22 cellular contexts compared by ENCODE assay signal in genomic region chr6:161225677-161226004, GRCh38. TPM values are rescaled to one million over a fixed set of nuclear protein-coding genes. Genes with fewer than 3 reads are reported as not detected.
DNase-seq lines count a peak whose midpoint lies in the region; ATAC-seq and TF ChIP-seq lines count a peak whose summit lies in the region.
"Had no signal": no experiment of that assay in that cellular context is flagged by ENCODE, and none has a peak within 500 bp of the region (broad histone marks: within the 10 kb centered on the region; RNA-seq: fewer than 3 reads in every experiment).

No MANE protein-coding gene starts in this region.

- H3K27me3 ChIP-seq in Caco-2 (replicated peaks; ENCODE audit: control insufficient read depth, insufficient read depth, low read length) = no peaks in the 10 kb centered on the region
- H3K27me3 ChIP-seq: gastroesophageal sphincter, SJSA1 had no signal

- H3K27ac Mint-ChIP-seq in activated naive CD8-positive, alpha-beta T cell treated with anti-CD3 and anti-CD28 coated beads, Interleukin-2, amount 10 ng/mL, durations not matched to agents 7 days and 5 days = peak overlapping the region; percentile 14
- no peak overlapping the region for H3K27ac Mint-ChIP-seq in activated naive CD8-positive, alpha-beta T cell treated with anti-CD3 and anti-CD28 coated beads, Interleukin-2, amount 50 U/mL, for 24 hours
- peak overlapping the region; percentile 30 for H3K27ac Mint-ChIP-seq in activated T-helper 2 cell treated with anti-CD3 and anti-CD28 coated beads, Interferon-gamma antibody, Interleukin-2, Interleukin-4, amounts not matched to agents 10 μg/mL and 5 μg/mL and 100 μg/mL, durations not matched to agents 14 hours and 24 hours and 36 hours
- H3K27ac Mint-ChIP-seq in type B pancreatic cell (peak overlapping the region; percentile 61), Caco-2 (ENCODE audit: unreplicated experiment) (no peak overlapping the region)

- intact Hi-C loops in activated T-helper 2 cell treated with anti-CD3 and anti-CD28 coated beads, Interferon-gamma antibody, Interleukin-2, Interleukin-4, amounts not matched to agents 10 μg/mL and 5 μg/mL and 100 μg/mL, durations not matched to agents 14 hours and 24 hours and 36 hours (cut with micrococcal nuclease) = loop anchor here (5.0 kb wide), 3 partner anchors 98 to 233 kb away; partner anchors contain the start of gene MAP3K4
- intact Hi-C loops in Caco-2 (cut with micrococcal nuclease; ENCODE audit: unreplicated experiment) = no loop called here

- ATAC-seq in activated naive CD8-positive, alpha-beta T cell treated with anti-CD3 and anti-CD28 coated beads, Interleukin-2, amount 10 ng/mL, durations not matched to agents 7 days and 5 days (ENCODE audit: low read depth) = no peak
- ATAC-seq in activated naive CD8-positive, alpha-beta T cell treated with anti-CD3 and anti-CD28 coated beads, Interleukin-2, amount 50 U/mL, for 24 hours = no peak
- ATAC-seq: gastroesophageal sphincter, HepG2 had no signal

- DNase-seq in activated naive CD8-positive, alpha-beta T cell treated with anti-CD3 and anti-CD28 coated beads, Interleukin-2, amount 10 ng/mL, durations not matched to agents 7 days and 5 days = no peak
- DNase-seq in activated naive CD8-positive, alpha-beta T cell treated with anti-CD3 and anti-CD28 coated beads, Interleukin-2, amount 50 U/mL, for 24 hours = no peak
- DNase-seq in activated T-helper 2 cell treated with anti-CD3 and anti-CD28 coated beads, Interferon-gamma antibody, Interleukin-2, Interleukin-4, amounts not matched to agents 10 μg/mL and 5 μg/mL and 100 μg/mL, durations not matched to agents 14 hours and 24 hours and 36 hours (ENCODE audit: low spot score) = no peak
- peak; percentile 42 for DNase-seq in kidney tubule cell (ENCODE audit: low spot score)
- DNase-seq in type B pancreatic cell (ENCODE audit: extremely low spot score, unreplicated experiment) = no peak
- no peak for DNase-seq in occipital lobe (lab: John Stamatoyannopoulos, UW)
- DNase-seq in nucleus accumbens (lab: John Stamatoyannopoulos, UW) = no peak
- DNase-seq in Caco-2 = no peak
- DNase-seq: activated CD8-positive, alpha-beta memory T cell treated with anti-CD3 and anti-CD28 coated beads, Interleukin-2, amount 50 U/mL, for 48 hours; activated naive CD4-positive, alpha-beta T cell treated with Interleukin-2 at 50 U/mL for 16 hours; dermis blood vessel endothelial cell; DND-41; left colon; midbrain; NCI-H2171 treated with DMSO at 0.1 percent for 48 hours; NCI-H69; stimulated activated CD8-positive, alpha-beta memory T cell treated with anti-CD3 and anti-CD28 coated beads, Interleukin-4, amount 100 ng/mL, for 48 hours; T-helper 9 cell had no signal

- H3K27me3 Mint-ChIP-seq in activated naive CD8-positive, alpha-beta T cell treated with anti-CD3 and anti-CD28 coated beads, Interleukin-2, amount 10 ng/mL, durations not matched to agents 7 days and 5 days = no peaks in the 10 kb centered on the region
- no peaks in the 10 kb centered on the region for H3K27me3 Mint-ChIP-seq in activated naive CD8-positive, alpha-beta T cell treated with anti-CD3 and anti-CD28 coated beads, Interleukin-2, amount 50 U/mL, for 24 hours
- no peaks in the 10 kb centered on the region for H3K27me3 Mint-ChIP-seq in activated T-helper 2 cell treated with anti-CD3 and anti-CD28 coated beads, Interferon-gamma antibody, Interleukin-2, Interleukin-4, amounts not matched to agents 10 μg/mL and 5 μg/mL and 100 μg/mL, durations not matched to agents 14 hours and 24 hours and 36 hours (ENCODE audit: low read depth)
- H3K27me3 Mint-ChIP-seq in type B pancreatic cell (no peaks in the 10 kb centered on the region), Caco-2 (ENCODE audit: insufficient read depth, unreplicated experiment) (no peaks in the 10 kb centered on the region)

- H3K4me1 ChIP-seq in Caco-2 = no peaks in the 10 kb centered on the region

- no peak for TF ChIP-seq CTCF in type B pancreatic cell (conservative IDR thresholded peaks at IDR 0.05)
- TF ChIP-seq CTCF in Caco-2 (IDR thresholded peaks at IDR 0.05; ENCODE audit: insufficient read depth in 1 of 2, low read depth in 1 of 2, low read length in 1 of 2, severe bottlenecking in 1 of 2, unreplicated experiment in 1 of 2) = no peak

- no peaks in the 10 kb centered on the region for H3K9me3 Mint-ChIP-seq in activated naive CD8-positive, alpha-beta T cell treated with anti-CD3 and anti-CD28 coated beads, Interleukin-2, amount 10 ng/mL, durations not matched to agents 7 days and 5 days
- peaks cover 6% of the 10 kb centered on the region for H3K9me3 Mint-ChIP-seq in activated naive CD8-positive, alpha-beta T cell treated with anti-CD3 and anti-CD28 coated beads, Interleukin-2, amount 50 U/mL, for 24 hours
- H3K9me3 Mint-ChIP-seq in activated T-helper 2 cell treated with anti-CD3 and anti-CD28 coated beads, Interferon-gamma antibody, Interleukin-2, Interleukin-4, amounts not matched to agents 10 μg/mL and 5 μg/mL and 100 μg/mL, durations not matched to agents 14 hours and 24 hours and 36 hours = peaks cover 6% of the 10 kb centered on the region
- H3K9me3 Mint-ChIP-seq in type B pancreatic cell (no peaks in the 10 kb centered on the region), Caco-2 (ENCODE audit: unreplicated experiment) (peaks cover 11% of the 10 kb centered on the region)

- H3K4me3 ChIP-seq in Caco-2 (ENCODE audit: low read depth, low read length) = no peak overlapping the region
- H3K4me3 ChIP-seq: gastroesophageal sphincter, SJSA1 had no signal

- CTCF ChIA-PET in Caco-2 (lab: Charles Lee) = no interaction called here

- H3K9me3 ChIP-seq in Caco-2 = no peaks in the 10 kb centered on the region
- H3K9me3 ChIP-seq: gastroesophageal sphincter, SJSA1 had no signal

- peaks cover 5% of the 10 kb centered on the region for H3K36me3 Mint-ChIP-seq in activated naive CD8-positive, alpha-beta T cell treated with anti-CD3 and anti-CD28 coated beads, Interleukin-2, amount 10 ng/mL, durations not matched to agents 7 days and 5 days
- H3K36me3 Mint-ChIP-seq in activated naive CD8-positive, alpha-beta T cell treated with anti-CD3 and anti-CD28 coated beads, Interleukin-2, amount 50 U/mL, for 24 hours (ENCODE audit: low read depth) = peaks cover 6% of the 10 kb centered on the region
- H3K36me3 Mint-ChIP-seq in activated T-helper 2 cell treated with anti-CD3 and anti-CD28 coated beads, Interferon-gamma antibody, Interleukin-2, Interleukin-4, amounts not matched to agents 10 μg/mL and 5 μg/mL and 100 μg/mL, durations not matched to agents 14 hours and 24 hours and 36 hours (ENCODE audit: low read depth) = peaks cover 18% of the 10 kb centered on the region
- peaks cover 36% of the 10 kb centered on the region for H3K36me3 Mint-ChIP-seq in type B pancreatic cell
- H3K36me3 Mint-ChIP-seq in Caco-2 (ENCODE audit: insufficient read depth, unreplicated experiment) = no peaks in the 10 kb centered on the region

- BruUV-seq in Caco-2 (replicated peaks; lab: Mats Ljungman, UMichigan) = no TSS peak

- H3K4me3 Mint-ChIP-seq in activated naive CD8-positive, alpha-beta T cell treated with anti-CD3 and anti-CD28 coated beads, Interleukin-2, amount 10 ng/mL, durations not matched to agents 7 days and 5 days = no peak overlapping the region
- no peak overlapping the region for H3K4me3 Mint-ChIP-seq in activated naive CD8-positive, alpha-beta T cell treated with anti-CD3 and anti-CD28 coated beads, Interleukin-2, amount 50 U/mL, for 24 hours
- peak overlapping the region; percentile 28 for H3K4me3 Mint-ChIP-seq in activated T-helper 2 cell treated with anti-CD3 and anti-CD28 coated beads, Interferon-gamma antibody, Interleukin-2, Interleukin-4, amounts not matched to agents 10 μg/mL and 5 μg/mL and 100 μg/mL, durations not matched to agents 14 hours and 24 hours and 36 hours (ENCODE audit: low read depth)
- no peak overlapping the region for H3K4me3 Mint-ChIP-seq in type B pancreatic cell
- no peak overlapping the region for H3K4me3 Mint-ChIP-seq in Caco-2 (ENCODE audit: unreplicated experiment)
- H3K4me3 Mint-ChIP-seq: neural crest cell had no signal

- POLR2A ChIA-PET in activated naive CD8-positive, alpha-beta T cell treated with anti-CD3 and anti-CD28 coated beads, Interleukin-2, amount 10 ng/mL, durations not matched to agents 7 days and 5 days (lab: Charles Lee) = interaction anchor here (0.9 kb wide), 1 partner anchor 49 kb away, joined by 5 read pairs; the partner anchor contains the start of gene AGPAT4
- POLR2A ChIA-PET in Caco-2 (lab: Charles Lee) = no interaction called here

- no peaks in the 10 kb centered on the region for H3K36me3 ChIP-seq in Caco-2 (ENCODE audit: control insufficient read depth, insufficient read depth, low read length)
- H3K36me3 ChIP-seq: gastroesophageal sphincter had no signal

- peaks cover 21% of the 10 kb centered on the region for H3K4me1 Mint-ChIP-seq in activated naive CD8-positive, alpha-beta T cell treated with anti-CD3 and anti-CD28 coated beads, Interleukin-2, amount 10 ng/mL, durations not matched to agents 7 days and 5 days
- H3K4me1 Mint-ChIP-seq in activated naive CD8-positive, alpha-beta T cell treated with anti-CD3 and anti-CD28 coated beads, Interleukin-2, amount 50 U/mL, for 24 hours = peaks cover 35% of the 10 kb centered on the region
- peaks cover 55% of the 10 kb centered on the region for H3K4me1 Mint-ChIP-seq in activated T-helper 2 cell treated with anti-CD3 and anti-CD28 coated beads, Interferon-gamma antibody, Interleukin-2, Interleukin-4, amounts not matched to agents 10 μg/mL and 5 μg/mL and 100 μg/mL, durations not matched to agents 14 hours and 24 hours and 36 hours (ENCODE audit: low read depth)
- H3K4me1 Mint-ChIP-seq in type B pancreatic cell (ENCODE audit: unreplicated experiment) = peaks cover 32% of the 10 kb centered on the region
- peaks cover 14% of the 10 kb centered on the region for H3K4me1 Mint-ChIP-seq in Caco-2 (ENCODE audit: low read depth, unreplicated experiment)

RNA-seq across cellular contexts. Expression of gene AGPAT4, which starts 48.2 kb away (rescaled TPM):
- total RNA-seq in activated naive CD8-positive, alpha-beta T cell treated with anti-CD3 and anti-CD28 coated beads, Interleukin-2, amount 10 ng/mL, durations not matched to agents 7 days and 5 days = 1 to 10 TPM; 2.7 to 4.9 TPM
- total RNA-seq in activated T-helper 2 cell treated with anti-CD3 and anti-CD28 coated beads, Interferon-gamma antibody, Interleukin-2, Interleukin-4, amounts not matched to agents 10 μg/mL and 5 μg/mL and 100 μg/mL, durations not matched to agents 14 hours and 24 hours and 36 hours = 7.3 and 7.5 TPM in 2 replicates
- total RNA-seq in type B pancreatic cell (ENCODE audit: low replicate concordance) (9.6 and 24.4 TPM in 2 replicates), occipital lobe (73.2 TPM), Caco-2 (2022) (9.2 and 12.0 TPM in 2 replicates)

Comparison
In these comparisons a context has a peak if more than half of its experiments do, and no peak if none do; other contexts are left out.
1. H3K27ac Mint-ChIP-seq: peak in activated naive CD8-positive, alpha-beta T cell treated with anti-CD3 and anti-CD28 coated beads, Interleukin-2, amount 10 ng/mL, durations not matched to agents 7 days and 5 days (single experiment), activated T-helper 2 cell treated with anti-CD3 and anti-CD28 coated beads, Interferon-gamma antibody, Interleukin-2, Interleukin-4, amounts not matched to agents 10 μg/mL and 5 μg/mL and 100 μg/mL, durations not matched to agents 14 hours and 24 hours and 36 hours (single experiment) and type B pancreatic cell (single experiment); none in activated naive CD8-positive, alpha-beta T cell treated with anti-CD3 and anti-CD28 coated beads, Interleukin-2, amount 50 U/mL, for 24 hours (single experiment) and Caco-2 (single experiment).